26 cellular contexts compared by ENCODE assay signal in the genomic region with DNA sequence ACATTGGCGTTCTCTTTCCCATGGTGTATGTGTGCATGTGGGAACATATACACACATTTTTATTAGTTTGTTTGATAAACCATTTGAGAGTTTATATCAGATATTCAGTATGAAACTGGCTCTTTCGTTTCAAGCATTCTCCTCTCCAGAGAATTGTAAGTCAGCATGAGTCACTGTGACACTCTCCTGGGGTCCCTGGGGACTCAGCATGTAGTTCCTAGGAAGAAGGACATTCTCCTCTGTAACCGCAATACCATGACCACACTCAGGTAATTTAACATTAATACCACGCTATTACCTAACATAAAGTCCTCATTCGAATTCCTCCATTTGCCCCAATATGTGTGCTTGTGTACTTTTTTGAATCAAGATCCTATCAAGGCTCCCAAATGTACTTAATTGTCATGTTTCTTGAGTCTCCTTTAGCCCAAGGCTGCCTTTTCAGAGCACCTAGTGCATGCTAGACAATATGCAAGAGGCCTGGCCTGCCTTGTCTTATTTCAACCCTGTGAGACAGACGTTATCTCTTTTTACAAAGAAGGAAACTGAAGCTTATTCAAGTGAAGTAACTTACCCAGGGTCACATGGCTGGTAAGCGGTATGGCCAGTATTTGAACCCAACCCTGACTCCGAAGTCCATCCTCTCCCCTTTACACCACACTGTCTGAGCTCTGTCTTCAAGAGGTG.
DNase-seq lines count a peak whose midpoint lies in the region; ATAC-seq and FAIRE-seq lines count a peak whose summit lies in the region.
"Had no signal": no experiment of that assay in that cellular context is flagged by ENCODE, and none has a peak within 500 bp of the region (broad histone marks: within the 10 kb centered on the region; RNA-seq: fewer than 3 reads in every experiment).

No MANE protein-coding gene starts in this region.

- no peaks in the 10 kb centered on the region for H4K20me1 ChIP-seq in BLaER1 treated with 17β-estradiol and CSF1 and Interleukin-3, amounts not matched to agents 10 nM and 100 nM

- no peak overlapping the region for H2AK5ac ChIP-seq in mesenchymal stem cell (ENCODE audit: low read length, severe bottlenecking)

- H3K18ac ChIP-seq in mesenchymal stem cell (ENCODE audit: low read depth in 1 of 2, low read length in 2 of 2) = no peak overlapping the region

- peak; percentile 57 for ATAC-seq in GM21825 (IDR thresholded peaks at IDR 0.05; ENCODE audit: unreplicated experiment)
- ATAC-seq in Right ventricle myocardium inferior = no peak
- ATAC-seq: activated CD4-positive, alpha-beta T cell treated with anti-CD3 and anti-CD28 coated beads for 36 hours; esophagus mucosa; gastroesophageal sphincter; lower lobe of right lung; psoas muscle; T-cell had no signal

- H3K79me1 ChIP-seq in mesenchymal stem cell (replicated peaks; ENCODE audit: low read length, poor library complexity, severe bottlenecking) = no peaks in the 10 kb centered on the region

- H2AFZ ChIP-seq in mesenchymal stem cell (ENCODE audit: low read depth, low read length) = no peak overlapping the region

- peak; percentile 83 for FAIRE-seq in RCC 7860 (lab: Jason Lieb, UNC)
- FAIRE-seq: GM19239, kidney had no signal

- no peak overlapping the region for H4K91ac ChIP-seq in mesenchymal stem cell (ENCODE audit: low read length)

- no peak overlapping the region for H3K4me3 ChIP-seq in BLaER1 treated with 17β-estradiol and CSF1 and Interleukin-3, amounts not matched to agents 10 nM and 100 nM
- H3K4me3 ChIP-seq in mesenchymal stem cell (ENCODE audit: insufficient read depth in 1 of 2, low read depth in 1 of 2, low read length in 2 of 2) = no peak overlapping the region
- H3K4me3 ChIP-seq: gastroesophageal sphincter, lower lobe of right lung, psoas muscle, thoracic aorta had no signal

- no peak overlapping the region for H2BK120ac ChIP-seq in mesenchymal stem cell (ENCODE audit: low read depth, low read length)

- no peaks in the 10 kb centered on the region for H3K36me3 ChIP-seq in BLaER1 treated with 17β-estradiol and CSF1 and Interleukin-3, amounts not matched to agents 10 nM and 100 nM
- H3K36me3 ChIP-seq in mesenchymal stem cell (ENCODE audit: control insufficient read depth in 1 of 2, insufficient read depth in 2 of 2, low read depth in 1 of 2, low read length in 2 of 2) = no peaks in the 10 kb centered on the region
- H3K36me3 ChIP-seq: gastroesophageal sphincter, lower lobe of right lung, thoracic aorta had no signal

- no peak overlapping the region for H4K8ac ChIP-seq in mesenchymal stem cell (ENCODE audit: low read length)

- no peaks in the 10 kb centered on the region for H3K27me3 ChIP-seq in BLaER1 treated with 17β-estradiol and CSF1 and Interleukin-3, amounts not matched to agents 10 nM and 100 nM
- no peaks in the 10 kb centered on the region for H3K27me3 ChIP-seq in mesenchymal stem cell (ENCODE audit: control insufficient read depth in 1 of 2, insufficient read depth in 1 of 2, low read length in 2 of 2)
- H3K27me3 ChIP-seq: gastroesophageal sphincter had no signal

- intact Hi-C loops in Right ventricle myocardium inferior (cut with DNase I) = no loop called here

- 78% methylated on average over 5 of the region's 8 CpGs for WGBS in mesenchymal stem cell

- H2BK12ac ChIP-seq in mesenchymal stem cell (ENCODE audit: low read length in 2 of 2) = no peak overlapping the region

- no peak overlapping the region for H2BK15ac ChIP-seq in mesenchymal stem cell (ENCODE audit: low read depth, poor library complexity, severe bottlenecking)

- peak; percentile 62 for DNase-seq in RCC 7860 (ENCODE audit: low spot score)
- peak; percentile 31 for DNase-seq in mesenchymal stem cell
- DNase-seq in Right ventricle myocardium inferior (ENCODE audit: missing footprints) = no peak
- no peak for DNase-seq in SW 1271 (lab: John Stamatoyannopoulos, UW)
- no peak for DNase-seq in NCI-H446 (lab: John Stamatoyannopoulos, UW)
- DNase-seq: activated CD4-positive, alpha-beta T cell treated with anti-CD3 and anti-CD28 coated beads for 36 hours; activated naive CD4-positive, alpha-beta T cell treated with anti-CD3 and anti-CD28 coated beads, Interleukin-2, amount 50 U/mL, for 16 hours; aorta; cerebellar nuclear complex; DMS79; kidney; lower lobe of right lung; NCI-H1105 treated with DMSO at 0.1 percent for 48 hours; NCI-H69; OCI-M1; psoas muscle; SHP77 treated with DMSO at 0.1 percent for 48 hours; stimulated activated CD4-positive, alpha-beta T cell treated with anti-CD3 and anti-CD28 coated beads, Interleukin-1b, Interleukin-23, amount 100 ng/mL, for 48 hours; T-cell had no signal

- H3K14ac ChIP-seq in mesenchymal stem cell (ENCODE audit: low read length in 2 of 2) = no peak overlapping the region

- H3K4ac ChIP-seq in mesenchymal stem cell (ENCODE audit: low read depth in 1 of 2, low read length in 2 of 2) = no peak overlapping the region

- H3K9me3 ChIP-seq in BLaER1 treated with 17β-estradiol and CSF1 and Interleukin-3, amounts not matched to agents 10 nM and 100 nM (replicated peaks in 1 of 11) = no peaks in the 10 kb centered on the region
- H3K9me3 ChIP-seq in mesenchymal stem cell (ENCODE audit: control insufficient read depth, low read length) = no peaks in the 10 kb centered on the region
- H3K9me3 ChIP-seq: gastroesophageal sphincter, lower lobe of right lung, psoas muscle, thoracic aorta had no signal

- peak overlapping the region in 3 of 11 experiments; percentile 1 to 34 (median 2); a peak in 1 of 22 replicates for H3K27ac ChIP-seq in BLaER1 treated with 17β-estradiol and CSF1 and Interleukin-3, amounts not matched to agents 10 nM and 100 nM
- no peak overlapping the region for H3K27ac ChIP-seq in mesenchymal stem cell (ENCODE audit: low read length, poor library complexity, severe bottlenecking)
- H3K27ac ChIP-seq: gastroesophageal sphincter, KMS-11, lower lobe of right lung, psoas muscle, thoracic aorta had no signal

- H3K23ac ChIP-seq in mesenchymal stem cell (ENCODE audit: low read length in 2 of 2) = no peak overlapping the region

- H2BK5ac ChIP-seq in mesenchymal stem cell (ENCODE audit: low read depth, low read length, poor library complexity, severe bottlenecking) = no peak overlapping the region

- H3K9ac ChIP-seq in BLaER1 treated with 17β-estradiol and CSF1 and Interleukin-3, amounts not matched to agents 10 nM and 100 nM = no peak overlapping the region
- H3K9ac ChIP-seq in mesenchymal stem cell (ENCODE audit: low read length) = no peak overlapping the region
- H3K9ac ChIP-seq: KMS-11 had no signal

- H3K4me2 ChIP-seq in BLaER1 treated with 17β-estradiol and CSF1 and Interleukin-3, amounts not matched to agents 10 nM and 100 nM = peak overlapping the region; percentile 33 to 88 (median 67); a peak in 21 of 22 replicates
- no peak overlapping the region for H3K4me2 ChIP-seq in mesenchymal stem cell (ENCODE audit: low read length, poor library complexity, severe bottlenecking)
- H3K4me2 ChIP-seq: KMS-11 had no signal

- peaks cover 32 to 62% (median 43%) of the 10 kb centered on the region in 10 experiments for H3K4me1 ChIP-seq in BLaER1 treated with 17β-estradiol and CSF1 and Interleukin-3, amounts not matched to agents 10 nM and 100 nM
- H3K4me1 ChIP-seq in mesenchymal stem cell (ENCODE audit: control insufficient read depth, insufficient read depth, low read depth, low read length) = peaks cover 18% of the 10 kb centered on the region
- H3K4me1 ChIP-seq: gastroesophageal sphincter, lower lobe of right lung, psoas muscle had no signal

Comparison
In these comparisons a context has a peak if more than half of its experiments do, and no peak if none do; other contexts are left out.
1. DNase-seq: peak in RCC 7860 (single experiment) and mesenchymal stem cell (single experiment); none in Right ventricle myocardium inferior (single experiment), SW 1271 (0 of 2) and NCI-H446 (0 of 2).